16 cellular contexts compared by ENCODE assay signal in the genomic region with DNA sequence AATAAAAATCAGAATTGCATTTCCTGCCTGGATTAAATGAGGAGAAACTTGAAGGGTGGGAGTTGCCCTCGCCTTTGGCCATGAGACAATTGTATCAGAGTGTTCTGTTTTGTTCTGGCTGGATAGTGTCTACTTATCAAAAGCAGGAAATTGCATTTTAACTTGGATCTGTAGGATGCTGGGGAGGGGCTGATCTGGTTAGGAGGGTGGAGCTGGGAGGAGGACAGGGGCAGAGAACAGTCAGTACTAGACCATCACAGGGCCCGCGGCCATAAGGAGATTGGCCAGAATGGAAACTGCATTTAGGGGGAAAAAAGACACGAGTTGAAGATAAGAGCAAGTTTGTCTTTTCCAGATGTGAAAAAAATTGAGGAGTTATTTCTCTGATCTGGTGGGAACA.
"Had no signal": no experiment of that assay in that cellular context is flagged by ENCODE, and none has a peak within 500 bp of the region (broad histone marks: within the 10 kb centered on the region; RNA-seq: fewer than 3 reads in every experiment).

No MANE protein-coding gene starts in this region.

- DNase-seq: activated CD4-positive, alpha-beta T cell treated with anti-CD3 and anti-CD28 coated beads, Interleukin-2, amount 50 U/mL, for 4 hours; activated CD4-positive, CD25-positive, alpha-beta regulatory T cell treated with anti-CD3 and anti-CD28 coated beads, Interleukin-2, amount 50 U/mL, for 72 hours; activated T-cell treated with anti-CD3 and anti-CD28 coated beads, Interleukin-2, amount 50 U/mL, for 1 hour; dorsolateral prefrontal cortex; foreskin fibroblast; kidney; mammary epithelial cell; mucosa of descending colon; naive thymus-derived CD8-positive, alpha-beta T cell; nucleus accumbens; stimulated activated CD4-positive, alpha-beta T cell treated with anti-CD3 and anti-CD28 coated beads, Interleukin-2, amount 100 ng/mL, for 24 hours; stimulated activated naive CD4-positive, alpha-beta T cell; substantia nigra; T-helper 9 cell had no signal

- ATAC-seq: mucosa of descending colon; naive thymus-derived CD8-positive, alpha-beta T cell; sciatic nerve had no signal

- H3K27ac ChIP-seq: dorsolateral prefrontal cortex had no signal

- H3K9me3 ChIP-seq: mucosa of descending colon had no signal

- H3K4me3 ChIP-seq: dorsolateral prefrontal cortex, mucosa of descending colon had no signal

- FAIRE-seq: bronchial epithelial cell, kidney had no signal
